ENCODE assay signal across 16 cellular contexts in genomic region chr3:111336511-111336910, GRCh38.
A peak's percentile ranks its signal among the peaks of the same experiment; 100 is the strongest.
DNase-seq lines count a peak whose midpoint lies in the region; ATAC-seq and TF ChIP-seq lines count a peak whose summit lies in the region.
"Had no signal": no experiment of that assay in that cellular context is flagged by ENCODE, and none has a peak within 500 bp of the region (broad histone marks: within the 10 kb centered on the region; RNA-seq: fewer than 3 reads in every experiment).

No MANE protein-coding gene starts in this region.

- H4K91ac ChIP-seq in H9 (ENCODE audit: insufficient read length, low read depth, low read length): no peak overlapping the region

- peaks cover 2% of the 10 kb centered on the region; the same call in 1 of the 2 replicates for H3K27me3 Mint-ChIP-seq in H9 (ENCODE audit: low read depth)

- no peak overlapping the region for H4K5ac ChIP-seq in H9 (ENCODE audit: insufficient read length, low read depth, low read length)

- DNase-seq in DND-41: peak; percentile 67
- DNase-seq in H9: no peak
- peak in 1 of 2 experiments; percentile 63 for DNase-seq in SJCRH30
- peak; percentile 12 for DNase-seq in medulla oblongata (ENCODE audit: extremely low spot score)
- DNase-seq in substantia nigra (lab: John Stamatoyannopoulos, UW): no peak
- no peak for DNase-seq in cerebellar nuclear complex (lab: John Stamatoyannopoulos, UW)
- DNase-seq in SIG-M5 (lab: John Stamatoyannopoulos, UW): no peak
- DNase-seq in SHP77 (lab: John Stamatoyannopoulos, UW): no peak
- DNase-seq: activated CD4-positive, CD25-positive, alpha-beta regulatory T cell; cortex of kidney; DMS53; head of caudate nucleus; NCI-H1694; NCI-H446 treated with DMSO at 0.1 percent for 48 hours had no signal

- no peaks in the 10 kb centered on the region for H3K23me2 ChIP-seq in H9 (ENCODE audit: insufficient read length, low read depth, low read length, poor library complexity, severe bottlenecking)

- H2AFZ ChIP-seq in DND-41 (ENCODE audit: low read depth, low read length): peak overlapping the region; percentile 40; the same call in 1 of the 2 replicates
- peak overlapping the region; percentile 29 for H2AFZ ChIP-seq in H9 (ENCODE audit: low read length)

- H2BK15ac ChIP-seq in H9 (ENCODE audit: low read depth, low read length): no peak overlapping the region

- H3K9me3 ChIP-seq in DND-41 (ENCODE audit: insufficient read depth, low read length, severe bottlenecking): peaks cover 18% of the 10 kb centered on the region
- peaks cover 5% of the 10 kb centered on the region for H3K9me3 ChIP-seq in H9 (ENCODE audit: control insufficient read depth, low read depth, low read length)
- H3K9me3 ChIP-seq in SJCRH30 (replicated peaks): no peaks in the 10 kb centered on the region; the same call in 1 of the 2 replicates

- no CpG with 5 or more reads among the region's 2 CpGs for WGBS in H9 (ENCODE audit: extremely low coverage, insufficient read length, low lambda C conversion rate)

- no peak overlapping the region for H2BK120ac ChIP-seq in H9 (ENCODE audit: low read depth, low read length, poor library complexity, severe bottlenecking)

- H3K27ac Mint-ChIP-seq in H9: no peak overlapping the region
- H3K27ac Mint-ChIP-seq: mesothelial cell of epicardium; stimulated activated memory B cell treated with anti-CD40 and anti-IgM and Interleukin-4, amounts not matched to agents 10 μg/mL and 1 μg/mL and 100 μg/mL, for 72 hours had no signal

- H3K4me2 ChIP-seq in DND-41 (ENCODE audit: insufficient read depth, low read length): peak overlapping the region; percentile 55
- no peak overlapping the region for H3K4me2 ChIP-seq in H9 (ENCODE audit: insufficient read depth, insufficient read length, low read length)

- H3K9ac ChIP-seq in DND-41 (ENCODE audit: low read depth, low read length) (peak overlapping the region; percentile 59), H9 (ENCODE audit: extremely low read depth, insufficient read length, low read length) (no peak overlapping the region)

- H3K4me3 ChIP-seq in DND-41 (ENCODE audit: low read depth in 1 of 2, low read length in 2 of 2): peak overlapping the region in 1 of 2 experiments; percentile 24; a peak in 1 of 4 replicates
- no peak overlapping the region for H3K4me3 ChIP-seq in SJCRH30

- H4K20me1 ChIP-seq in DND-41 (ENCODE audit: insufficient read depth, low read length): no peaks in the 10 kb centered on the region
- no peaks in the 10 kb centered on the region for H4K20me1 ChIP-seq in H9 (ENCODE audit: control insufficient read depth, insufficient read depth, insufficient read length)

- TF ChIP-seq CTCF in DND-41 (IDR thresholded peaks at IDR 0.05; ENCODE audit: borderline replicate concordance, extremely low read depth, low read length, poor library complexity, severe bottlenecking): no peak
- no peak for TF ChIP-seq CTCF in H9 (conservative IDR thresholded peaks at IDR 0.05)

- no peaks in the 10 kb centered on the region for H3K79me1 ChIP-seq in H9 (ENCODE audit: insufficient read depth, low read depth, low read length, poor library complexity, severe bottlenecking)

- H3K4me1 ChIP-seq in DND-41 (ENCODE audit: insufficient read depth, low read length) (peaks cover 58% of the 10 kb centered on the region), H9 (ENCODE audit: insufficient read depth, low read length) (no peaks in the 10 kb centered on the region), SJCRH30 (peaks cover 59% of the 10 kb centered on the region)

- no peak overlapping the region for H2BK12ac ChIP-seq in H9 (ENCODE audit: insufficient read length, low read depth, low read length)

- H3K27me3 ChIP-seq in DND-41 (ENCODE audit: insufficient read depth, low read length, poor library complexity): no peaks in the 10 kb centered on the region
- H3K27me3 ChIP-seq in H9 (ENCODE audit: insufficient read depth, low read length): no peaks in the 10 kb centered on the region
- H3K27me3 ChIP-seq in SJCRH30: no peaks in the 10 kb centered on the region

- peak; percentile 88 for ATAC-seq in DND-41 (ENCODE audit: insufficient read depth, low read depth)
- ATAC-seq: stimulated activated memory B cell treated with anti-CD40 and anti-IgM and Interleukin-4, amounts not matched to agents 10 μg/mL and 1 μg/mL and 100 μg/mL, for 72 hours had no signal

- no peaks in the 10 kb centered on the region for H3K36me3 ChIP-seq in DND-41 (ENCODE audit: insufficient read depth, low read length)
- no peaks in the 10 kb centered on the region for H3K36me3 ChIP-seq in SJCRH30

- H3K23ac ChIP-seq in H9 (ENCODE audit: insufficient read length, low read depth, low read length): no peak overlapping the region

- no peak overlapping the region for H3K14ac ChIP-seq in H9 (ENCODE audit: insufficient read depth, low read length)

- H3K18ac ChIP-seq in H9 (ENCODE audit: insufficient read length, low read depth, low read length): no peak overlapping the region

- H3K79me2 ChIP-seq in DND-41 (ENCODE audit: insufficient read depth, low read length) (no peaks in the 10 kb centered on the region), H9 (ENCODE audit: insufficient read depth, low read length) (no peaks in the 10 kb centered on the region)

- peaks cover 0 to 12% (median 10%) of the 10 kb centered on the region in 3 experiments; a peak in 6 of 7 replicates for H3K36me3 Mint-ChIP-seq in H9 (ENCODE audit: insufficient read depth in 1 of 3, low read depth in 3 of 3)
- H3K36me3 Mint-ChIP-seq: mesothelial cell of epicardium had no signal

- H3T11ph ChIP-seq in H9 (ENCODE audit: low read length): no peak overlapping the region

- no peak overlapping the region for H3K4me3 Mint-ChIP-seq in H9
- H3K4me3 Mint-ChIP-seq: mesothelial cell of epicardium; stimulated activated memory B cell treated with anti-CD40 and anti-IgM and Interleukin-4, amounts not matched to agents 10 μg/mL and 1 μg/mL and 100 μg/mL, for 72 hours had no signal

- peaks cover 11 to 16% of the 10 kb centered on the region in 2 experiments for H3K9me3 Mint-ChIP-seq in H9

- H2BK20ac ChIP-seq in H9 (ENCODE audit: low read depth, low read length, poor library complexity, severe bottlenecking): no peak overlapping the region

- H3K4ac ChIP-seq in H9 (ENCODE audit: low read depth, low read length): no peak overlapping the region

- no peak overlapping the region for H2AK5ac ChIP-seq in H9 (ENCODE audit: insufficient read length, low read length)

- no peak overlapping the region for H3K56ac ChIP-seq in H9 (ENCODE audit: insufficient read length, low read depth, low read length)

- no peak overlapping the region for H4K8ac ChIP-seq in H9 (replicated peaks; ENCODE audit: insufficient read length, low read depth, low read length)

- peaks cover 8 to 10% of the 10 kb centered on the region in 2 experiments for H3K4me1 Mint-ChIP-seq in H9
- H3K4me1 Mint-ChIP-seq: stimulated activated memory B cell treated with anti-CD40 and anti-IgM and Interleukin-4, amounts not matched to agents 10 μg/mL and 1 μg/mL and 100 μg/mL, for 72 hours had no signal

- H3K27ac ChIP-seq in DND-41 (ENCODE audit: low read length): peak overlapping the region; percentile 98
- no peak overlapping the region for H3K27ac ChIP-seq in H9 (ENCODE audit: insufficient read length, low read depth, low read length)
- peak overlapping the region; percentile 40; the same call in 1 of the 2 replicates for H3K27ac ChIP-seq in SJCRH30
- H3K27ac ChIP-seq in substantia nigra (ENCODE audit: low read depth, low read length, poor library complexity, severe bottlenecking): no peak overlapping the region

- H2BK5ac ChIP-seq in H9 (ENCODE audit: insufficient read length, low read length): no peak overlapping the region

Comparison
In these comparisons a context has a peak if more than half of its experiments do, and no peak if none do; other contexts are left out.
1. DNase-seq: peak in DND-41 (single experiment) and medulla oblongata (single experiment); none in H9 (single experiment), substantia nigra (0 of 49), cerebellar nuclear complex (0 of 2), SIG-M5 (single experiment) and SHP77 (0 of 2).
2. H3K27ac ChIP-seq: peak in DND-41 (single experiment) and SJCRH30 (single experiment); none in H9 (single experiment) and substantia nigra (single experiment).